In the genomic region with DNA sequence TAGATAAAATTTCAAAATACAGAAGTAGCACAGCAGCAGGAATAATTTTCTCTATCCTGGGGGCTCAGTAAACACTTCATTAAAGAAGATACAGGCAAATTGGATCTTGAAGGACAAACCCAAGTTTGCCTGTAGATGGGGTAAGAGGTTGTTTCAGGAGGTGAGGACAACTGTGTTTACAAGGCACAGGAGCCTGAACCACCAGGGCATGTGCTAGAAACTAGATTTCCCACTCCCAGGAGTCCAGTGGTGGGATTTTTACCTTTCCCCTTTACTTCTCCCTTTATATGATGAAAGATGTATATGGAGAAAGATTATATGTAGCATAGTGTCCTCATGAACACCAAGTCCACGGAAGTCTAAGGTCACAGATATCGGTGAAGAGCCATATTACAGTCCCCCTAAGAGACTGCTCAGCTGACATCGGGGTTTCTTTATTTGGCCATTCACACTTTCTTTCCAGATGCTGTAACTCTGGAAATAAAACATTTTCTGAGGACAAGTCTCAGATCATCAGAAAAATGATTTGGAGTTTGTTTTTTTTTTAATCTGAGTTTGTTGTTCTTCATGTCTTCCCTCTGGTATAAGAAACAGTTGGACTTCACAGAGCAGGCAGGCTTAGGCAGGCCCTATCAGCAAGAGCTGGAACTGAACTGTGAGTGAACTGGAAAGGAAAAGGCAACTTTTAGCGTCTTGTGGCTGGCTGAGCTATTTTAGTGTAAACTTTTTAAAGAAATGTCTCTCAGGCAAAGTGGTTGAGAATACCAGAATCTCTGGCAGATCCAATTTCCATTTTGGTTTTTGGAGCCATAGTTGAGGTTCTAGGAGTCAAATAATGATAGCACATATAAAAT, we compare ENCODE assay signal across 8 cellular contexts. TPM values are rescaled to one million over a fixed set of nuclear protein-coding genes. Genes with fewer than 3 reads are reported as not detected.
DNase-seq lines count a peak whose midpoint lies in the region; ATAC-seq and TF ChIP-seq lines count a peak whose summit lies in the region.

No MANE protein-coding gene starts in this region.

- no peaks in the 10 kb centered on the region for H3K27me3 ChIP-seq in DND-41 (ENCODE audit: insufficient read depth, low read length, poor library complexity)

- peak overlapping the region; percentile 85 for H3K27ac ChIP-seq in DND-41 (ENCODE audit: low read length)

- no peak overlapping the region for H3K4me3 ChIP-seq in DND-41 (ENCODE audit: low read depth in 1 of 2, low read length in 2 of 2)
- H3K4me3 ChIP-seq in HFF-Myc (replicated peaks; ENCODE audit: low read depth, low read length) = no peak overlapping the region

- no peaks in the 10 kb centered on the region for H3K36me3 ChIP-seq in DND-41 (ENCODE audit: insufficient read depth, low read length)

- no peak overlapping the region for H3K4me3 Mint-ChIP-seq in activated CD8-positive, alpha-beta T cell treated with anti-CD3 and anti-CD28 coated beads, Interleukin-2, amount 10 ng/mL, durations not matched to agents 7 days and 5 days

- POLR2A ChIA-PET in activated CD8-positive, alpha-beta T cell treated with anti-CD3 and anti-CD28 coated beads, Interleukin-2, amount 10 ng/mL, durations not matched to agents 7 days and 5 days (lab: Charles Lee) = interaction anchor here (0.9 to 2.3 kb wide), 5 partner anchors 8 to 51 kb away, joined by 3 to 9 read pairs (median 6); a partner anchor contains a TSS

- H3K9ac ChIP-seq in DND-41 (ENCODE audit: low read depth, low read length) = peak overlapping the region; percentile 43

- H3K4me1 ChIP-seq in DND-41 (ENCODE audit: insufficient read depth, low read length) = peaks cover 80% of the 10 kb centered on the region

- H2AFZ ChIP-seq in DND-41 (ENCODE audit: low read depth, low read length) = no peak overlapping the region

- peak overlapping the region; percentile 37 for H3K4me2 ChIP-seq in DND-41 (ENCODE audit: insufficient read depth, low read length)

- no peaks in the 10 kb centered on the region for H3K9me3 ChIP-seq in DND-41 (ENCODE audit: insufficient read depth, low read length, severe bottlenecking)

- TF ChIP-seq CTCF in DND-41 (IDR thresholded peaks at IDR 0.05; ENCODE audit: borderline replicate concordance, extremely low read depth, low read length, poor library complexity, severe bottlenecking) = peak; percentile 79
- TF ChIP-seq CTCF in HFF-Myc (IDR thresholded peaks at IDR 0.05; ENCODE audit: low read depth, low read length, missing control alignments) = peak; percentile 6

- peak; percentile 53 for DNase-seq in DND-41
- DNase-seq in HFF-Myc (ENCODE audit: extremely low read depth, low read depth) = no peak
- DNase-seq in activated CD8-positive, alpha-beta T cell treated with anti-CD3 and anti-CD28 coated beads, Interleukin-2, amount 10 ng/mL, durations not matched to agents 7 days and 5 days = peak; percentile 40
- peak; percentile 49 for DNase-seq in hepatic stellate cell (ENCODE audit: low spot score)
- DNase-seq in retina = no peak
- no peak for DNase-seq in NCI-H524 (lab: John Stamatoyannopoulos, UW)
- no peak for DNase-seq in NCI-H226
- no peak for DNase-seq in glomerular visceral epithelial cell (ENCODE audit: extremely low spot score)

- CTCF ChIA-PET in activated CD8-positive, alpha-beta T cell treated with anti-CD3 and anti-CD28 coated beads, Interleukin-2, amount 10 ng/mL, durations not matched to agents 7 days and 5 days (lab: Charles Lee) = interaction anchor here (0.8 to 8.8 kb wide), 18 partner anchors 8 to 136 kb away, joined by 3 to 160 read pairs (median 4); a partner anchor contains a TSS

- peak; percentile 72 for ATAC-seq in DND-41 (ENCODE audit: insufficient read depth, low read depth)
- peak; percentile 55 for ATAC-seq in activated CD8-positive, alpha-beta T cell treated with anti-CD3 and anti-CD28 coated beads, Interleukin-2, amount 10 ng/mL, durations not matched to agents 7 days and 5 days

- H3K27ac Mint-ChIP-seq in activated CD8-positive, alpha-beta T cell treated with anti-CD3 and anti-CD28 coated beads, Interleukin-2, amount 10 ng/mL, durations not matched to agents 7 days and 5 days = peak overlapping the region; percentile 74

- no peaks in the 10 kb centered on the region for H3K9me3 Mint-ChIP-seq in activated CD8-positive, alpha-beta T cell treated with anti-CD3 and anti-CD28 coated beads, Interleukin-2, amount 10 ng/mL, durations not matched to agents 7 days and 5 days (ENCODE audit: insufficient read depth)

- no peaks in the 10 kb centered on the region for H3K27me3 Mint-ChIP-seq in activated CD8-positive, alpha-beta T cell treated with anti-CD3 and anti-CD28 coated beads, Interleukin-2, amount 10 ng/mL, durations not matched to agents 7 days and 5 days (ENCODE audit: low read depth)

- peaks cover 8% of the 10 kb centered on the region; the same call in 1 of the 2 replicates for H4K20me1 ChIP-seq in DND-41 (ENCODE audit: insufficient read depth, low read length)

- peaks cover 99% of the 10 kb centered on the region for H3K79me2 ChIP-seq in DND-41 (ENCODE audit: insufficient read depth, low read length)

- peaks cover 70% of the 10 kb centered on the region for H3K4me1 Mint-ChIP-seq in activated CD8-positive, alpha-beta T cell treated with anti-CD3 and anti-CD28 coated beads, Interleukin-2, amount 10 ng/mL, durations not matched to agents 7 days and 5 days (ENCODE audit: low read depth)

- H3K36me3 Mint-ChIP-seq in activated CD8-positive, alpha-beta T cell treated with anti-CD3 and anti-CD28 coated beads, Interleukin-2, amount 10 ng/mL, durations not matched to agents 7 days and 5 days (ENCODE audit: low read depth) = peaks cover 17% of the 10 kb centered on the region

RNA-seq across cellular contexts. Expression of a gene that starts 8.0 kb away (rescaled TPM):
- total RNA-seq in activated CD8-positive, alpha-beta T cell treated with anti-CD3 and anti-CD28 coated beads, Interleukin-2, amount 10 ng/mL, durations not matched to agents 7 days and 5 days = 100 to 1,000 TPM; 863 to 926 TPM

Comparison
In these comparisons a context has a peak if more than half of its experiments do, and no peak if none do; other contexts are left out.
1. DNase-seq: peak in DND-41 (single experiment), activated CD8-positive, alpha-beta T cell treated with anti-CD3 and anti-CD28 coated beads, Interleukin-2, amount 10 ng/mL, durations not matched to agents 7 days and 5 days (single experiment) and hepatic stellate cell (single experiment); none in HFF-Myc (single experiment), retina (single experiment), NCI-H524 (0 of 2), NCI-H226 (single experiment) and glomerular visceral epithelial cell (single experiment).